9 cellular contexts compared by ENCODE assay signal in genomic region chr1:39266269-39266668, GRCh38.
DNase-seq lines count a peak whose midpoint lies in the region; ATAC-seq, FAIRE-seq and TF ChIP-seq lines count a peak whose summit lies in the region.
"Had no signal": no experiment of that assay in that cellular context is flagged by ENCODE, and none has a peak within 500 bp of the region (broad histone marks: within the 10 kb centered on the region; RNA-seq: fewer than 3 reads in every experiment).

No MANE protein-coding gene starts in this region.

- TF ChIP-seq CTCF in RWPE1 (conservative IDR thresholded peaks at IDR 0.05; ENCODE audit: low read depth) (peak; percentile 55), foreskin fibroblast (IDR thresholded peaks at IDR 0.05; ENCODE audit: low read depth, low read length) (peak; percentile 7), Calu3 (IDR thresholded peaks at IDR 0.05; ENCODE audit: unreplicated experiment) (no peak)

- no peak for ATAC-seq in CD4-positive, CD25-positive, alpha-beta regulatory T cell (ENCODE audit: low read depth in 2 of 2)
- ATAC-seq in GM19328 (IDR thresholded peaks at IDR 0.05; ENCODE audit: unreplicated experiment) (no peak), HG03135 (IDR thresholded peaks at IDR 0.05; ENCODE audit: unreplicated experiment) (no peak)

- H3K4me1 ChIP-seq in CD4-positive, CD25-positive, alpha-beta regulatory T cell (ENCODE audit: control insufficient read depth, insufficient read depth, low read length, poor library complexity, severe bottlenecking) = peaks cover 50% of the 10 kb centered on the region

- H3K27me3 Mint-ChIP-seq in CD4-positive, CD25-positive, alpha-beta regulatory T cell = no peaks in the 10 kb centered on the region
- no peaks in the 10 kb centered on the region for H3K27me3 Mint-ChIP-seq in Calu3 (ENCODE audit: unreplicated experiment)

- FAIRE-seq in H54 (lab: Jason Lieb, UNC) = peak; percentile 41

- peaks cover 33% of the 10 kb centered on the region for H3K36me3 Mint-ChIP-seq in CD4-positive, CD25-positive, alpha-beta regulatory T cell
- H3K36me3 Mint-ChIP-seq in Calu3 (ENCODE audit: insufficient read depth, unreplicated experiment) = no peaks in the 10 kb centered on the region

- H3K27ac ChIP-seq in CD4-positive, CD25-positive, alpha-beta regulatory T cell (ENCODE audit: insufficient read depth, low read length, poor library complexity, severe bottlenecking) = no peak overlapping the region
- H3K27ac ChIP-seq in RWPE1 = no peak overlapping the region

- H3K9me3 Mint-ChIP-seq in CD4-positive, CD25-positive, alpha-beta regulatory T cell = no peaks in the 10 kb centered on the region
- no peaks in the 10 kb centered on the region for H3K9me3 Mint-ChIP-seq in Calu3 (ENCODE audit: low read depth, unreplicated experiment)

- H3K9me3 ChIP-seq in CD4-positive, CD25-positive, alpha-beta regulatory T cell (ENCODE audit: control insufficient read depth in 2 of 2, low read length in 2 of 2) = no peaks in the 10 kb centered on the region

- peak overlapping the region in 1 of 4 donors; percentile 16 for H3K4me3 Mint-ChIP-seq in CD4-positive, CD25-positive, alpha-beta regulatory T cell
- H3K4me3 Mint-ChIP-seq in Calu3 (ENCODE audit: low read depth, unreplicated experiment) = no peak overlapping the region

- POLR2A ChIA-PET in RWPE1 (lab: Yijun Ruan, JAX; ENCODE audit: low non-redundant PET) = no interaction called here

- CTCF ChIA-PET in RWPE1 (lab: Yijun Ruan, JAX) (interaction anchor here (1.1 kb wide), 1 partner anchor 404 kb away, joined by 3 read pairs; no protein-coding TSS in a partner anchor), Calu3 (lab: Charles Lee) (interaction anchor here (1.2 kb wide), 1 partner anchor 167 kb away, joined by 3 read pairs; no protein-coding TSS in a partner anchor)

- no peak overlapping the region for H3K4me3 ChIP-seq in CD4-positive, CD25-positive, alpha-beta regulatory T cell (ENCODE audit: low read depth, low read length)
- H3K4me3 ChIP-seq in foreskin fibroblast (ENCODE audit: low read depth in 1 of 2, low read length in 2 of 2) = no peak overlapping the region

- intact Hi-C loops in Calu3 (cut with micrococcal nuclease; ENCODE audit: unreplicated experiment) = loop anchor here (1.0 to 10.0 kb wide), 2 partner anchors 149 to 273 kb away; no protein-coding TSS in a partner anchor

- H3K4me1 Mint-ChIP-seq in CD4-positive, CD25-positive, alpha-beta regulatory T cell = peaks cover 53 to 94% (median 73%) of the 10 kb centered on the region in 4 donors
- H3K4me1 Mint-ChIP-seq in Calu3 (ENCODE audit: low read depth, unreplicated experiment) = peaks cover 11% of the 10 kb centered on the region

- H3K27ac Mint-ChIP-seq in CD4-positive, CD25-positive, alpha-beta regulatory T cell = peak overlapping the region in 2 of 3 donors; percentile 57 to 70
- no peak overlapping the region for H3K27ac Mint-ChIP-seq in Calu3 (ENCODE audit: unreplicated experiment)

- H3K36me3 ChIP-seq in CD4-positive, CD25-positive, alpha-beta regulatory T cell (ENCODE audit: control insufficient read depth, insufficient read depth, low read length) = peaks cover 12% of the 10 kb centered on the region

- no TSS peak for BruUV-seq in Calu3 (replicated peaks; lab: Mats Ljungman, UMichigan)

- no peak for TF ChIP-seq POLR2A in H54 (IDR thresholded peaks at IDR 0.05; ENCODE audit: low read depth, low read length)

- H3K27me3 ChIP-seq in CD4-positive, CD25-positive, alpha-beta regulatory T cell (ENCODE audit: control insufficient read depth, insufficient read depth, low read length) = no peaks in the 10 kb centered on the region

- peak in 2 of 3 donors; percentile 9 for DNase-seq in CD4-positive, CD25-positive, alpha-beta regulatory T cell
- DNase-seq in H54 (ENCODE audit: insufficient read length, low spot score) (no peak), RWPE1 (ENCODE audit: low spot score) (no peak), foreskin fibroblast (peak in 1 of 2 donors; percentile 56), NOMO-1 treated with dmso at 0.1 percent for 144 hours (lab: John Stamatoyannopoulos, UW; ENCODE audit: unreplicated experiment) (no peak), Calu3 (no peak)
- DNase-seq: KG1 had no signal

Comparison
In these comparisons a context has a peak if more than half of its experiments do, and no peak if none do; other contexts are left out.
1. DNase-seq: peak in CD4-positive, CD25-positive, alpha-beta regulatory T cell (2 of 3); none in H54 (single experiment), RWPE1 (single experiment), NOMO-1 treated with dmso at 0.1 percent for 144 hours (single experiment) and Calu3 (single experiment).